16 cellular contexts compared by ENCODE assay signal in the genomic region with DNA sequence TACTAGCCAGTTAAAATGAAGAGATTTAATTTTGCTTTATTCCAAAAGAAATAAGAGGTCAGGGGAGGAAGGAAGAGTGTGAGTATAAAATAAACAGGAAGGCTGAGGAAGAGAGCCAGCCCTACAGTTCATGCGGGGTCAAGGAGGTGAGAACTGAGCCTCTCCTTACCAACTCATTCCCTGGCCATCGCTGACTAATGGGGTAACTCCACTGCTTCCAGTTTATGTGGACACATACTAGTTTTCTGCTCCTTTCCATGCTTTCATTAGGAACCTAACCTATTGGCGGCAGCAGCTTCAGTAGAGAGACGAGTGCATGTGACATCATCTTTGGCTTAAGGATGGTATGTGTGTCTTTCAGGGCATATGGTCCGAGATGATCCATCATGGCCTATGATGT.
A peak's percentile ranks its signal among the peaks of the same experiment; 100 is the strongest.
DNase-seq lines count a peak whose midpoint lies in the region; ATAC-seq, FAIRE-seq and TF ChIP-seq lines count a peak whose summit lies in the region.
"Had no signal": no experiment of that assay in that cellular context is flagged by ENCODE, and none has a peak within 500 bp of the region (broad histone marks: within the 10 kb centered on the region; RNA-seq: fewer than 3 reads in every experiment).

No MANE protein-coding gene starts in this region.

- TF ChIP-seq RAD21 in HepG2 (CRISPR knock-in tag; IDR thresholded peaks at IDR 0.05): no peak

- 55% methylated on average over 5 of the region's 5 CpGs for WGBS in HepG2 (ENCODE audit: low lambda C conversion rate)
- WGBS in right lobe of liver (ENCODE audit: insufficient coverage, low coverage, low lambda C conversion rate, missing lambda C conversion rate): 83% methylated on average over 4 of the region's 5 CpGs

- no TSS peak for BruUV-seq in HepG2 (replicated peaks; lab: Mats Ljungman, UMichigan)

- ATAC-seq in HepG2 (no peak), right lobe of liver (no peak)

- in situ Hi-C loops in HepG2 (cut with HindIII; ENCODE audit: extremely low pct_ligation_motif_present, low pct_unique_long_range_greater_than_20kb): no loop called here

- CTCF ChIA-PET in HepG2 (lab: Yijun Ruan, JAX; ENCODE audit: low intra/inter-chr PET ratio, low total read pairs): no interaction called here

- TF ChIP-seq CTCF in HepG2 (CRISPR knock-in tag; IDR thresholded peaks at IDR 0.05): no peak
- TF ChIP-seq CTCF in right lobe of liver (IDR thresholded peaks at IDR 0.05): no peak
- no peak for TF ChIP-seq CTCF in fibroblast of mammary gland (conservative IDR thresholded peaks at IDR 0.05; ENCODE audit: control insufficient read depth, insufficient read depth, low read depth, low read length)

- FAIRE-seq in HepG2 (lab: Jason Lieb, UNC) (no peak), urothelium cell line (lab: Jason Lieb, UNC) (peak; percentile 78)
- FAIRE-seq: H54 had no signal

- H3K36me3 ChIP-seq in HepG2 (replicated peaks in 1 of 2; ENCODE audit: control insufficient read depth in 1 of 2, insufficient read depth in 2 of 2, low read length in 2 of 2) (no peaks in the 10 kb centered on the region), right lobe of liver (no peaks in the 10 kb centered on the region)
- H3K36me3 ChIP-seq: BE2C had no signal

- H4K20me1 ChIP-seq in HepG2 (ENCODE audit: insufficient read depth, low read length): no peaks in the 10 kb centered on the region

- no peaks in the 10 kb centered on the region for H3K79me2 ChIP-seq in HepG2 (ENCODE audit: insufficient read depth, low read length)

- TF ChIP-seq EP300 in HepG2 (IDR thresholded peaks at IDR 0.05; ENCODE audit: low read depth in 2 of 2, low read length in 2 of 2) (no peak), HepG2 (CRISPR knock-in tag; IDR thresholded peaks at IDR 0.05; ENCODE audit: borderline replicate concordance) (no peak)

- H3K4me1 ChIP-seq in HepG2 (ENCODE audit: insufficient read depth, low read length) (peaks cover 6% of the 10 kb centered on the region; the same call in 1 of the 2 replicates), right lobe of liver (no peaks in the 10 kb centered on the region)
- H3K4me1 ChIP-seq: BE2C had no signal

- H3K27ac ChIP-seq in HepG2 (ENCODE audit: extremely low read length, insufficient read depth, low read length): no peak overlapping the region
- H3K27ac ChIP-seq in right lobe of liver: no peak overlapping the region

- no peak overlapping the region for H2AFZ ChIP-seq in HepG2 (ENCODE audit: low read length)

- H3K9me3 ChIP-seq in HepG2 (ENCODE audit: low read length) (no peaks in the 10 kb centered on the region), right lobe of liver (no peaks in the 10 kb centered on the region)
- H3K9me3 ChIP-seq: BE2C had no signal

- H3K27me3 ChIP-seq in HepG2 (ENCODE audit: control insufficient read depth in 1 of 2, insufficient read depth in 2 of 2, low read length in 2 of 2) (no peaks in the 10 kb centered on the region), right lobe of liver (no peaks in the 10 kb centered on the region)
- H3K27me3 ChIP-seq: BE2C had no signal

- no peak overlapping the region for H3K9ac ChIP-seq in HepG2 (ENCODE audit: insufficient read depth, low read depth, low read length)

- H3K4me3 ChIP-seq in HepG2 (replicated peaks in 1 of 3; ENCODE audit: insufficient read depth in 1 of 3, low read depth in 2 of 3, low read length in 3 of 3) (no peak overlapping the region), right lobe of liver (no peak overlapping the region), fibroblast of mammary gland (ENCODE audit: control insufficient read depth, low read depth, low read length) (no peak overlapping the region)

- DNase-seq in HepG2 (ENCODE audit: low spot score): no peak
- no peak for DNase-seq in right lobe of liver
- DNase-seq in RPMI7951 (ENCODE audit: low read depth): peak; percentile 41
- DNase-seq in fibroblast of mammary gland (ENCODE audit: low read depth): peak; percentile 65
- DNase-seq in urothelium cell line (ENCODE audit: low spot score): no peak
- DNase-seq in NOMO-1 (lab: John Stamatoyannopoulos, UW; ENCODE audit: unreplicated experiment in 2 of 2): no peak
- no peak for DNase-seq in 8988T
- DNase-seq in foreskin melanocyte: no peak
- DNase-seq: ACHN; BE2C; CD4-positive, alpha-beta memory T cell; DMS79 treated with DMSO at 0.1 percent for 48 hours; Karpas-422; NCI-H2029; NCI-H2171 treated with DMSO at 0.1 percent for 48 hours had no signal

- POLR2A ChIA-PET in HepG2 (lab: Yijun Ruan, JAX): no interaction called here

- TF ChIP-seq POLR2A in HepG2 (IDR thresholded peaks at IDR 0.05; ENCODE audit: insufficient read depth in 1 of 2, low read depth in 2 of 2, low read length in 2 of 2): no peak
- no peak for TF ChIP-seq POLR2A in right lobe of liver (IDR thresholded peaks at IDR 0.05)

- intact Hi-C loops in HepG2 (cut with micrococcal nuclease; ENCODE audit: unreplicated experiment) (no loop called here), right lobe of liver (cut with DNase I) (no loop called here)

- no peak overlapping the region for H3K4me2 ChIP-seq in HepG2 (ENCODE audit: low read depth, low read length)

TF ChIP-seq in HepG2, 621 proteins besides CTCF, POLR2A, EP300 and RAD21:
- TF ChIP-seq ZNF598 (CRISPR knock-in tag; IDR thresholded peaks at IDR 0.05; ENCODE audit: borderline replicate concordance) (no peak), ATF7 (IDR thresholded peaks at IDR 0.05) (peak; percentile 12; the same call in 1 of the 2 replicates), ATF7 (CRISPR knock-in tag; IDR thresholded peaks at IDR 0.05) (no peak), CREB1 (IDR thresholded peaks at IDR 0.05) (0 out of 2 replicates have a peak, but pooled peaks have one; percentile 4), CREB1 (CRISPR knock-in tag; IDR thresholded peaks at IDR 0.05) (no peak)

Comparison
In these comparisons a context has a peak if more than half of its experiments do, and no peak if none do; other contexts are left out.
1. DNase-seq: peak in RPMI7951 (single experiment) and fibroblast of mammary gland (single experiment); none in HepG2 (single experiment), right lobe of liver (0 of 3), urothelium cell line (single experiment), NOMO-1 (0 of 2), 8988T (single experiment) and foreskin melanocyte (single experiment).